ENCODE assay signal across 17 cellular contexts in genomic region chr21:29626787-29627470, GRCh38.
"Had no signal": no experiment of that assay in that cellular context is flagged by ENCODE, and none has a peak within 500 bp of the region (broad histone marks: within the 10 kb centered on the region; RNA-seq: fewer than 3 reads in every experiment).

No MANE protein-coding gene starts in this region.

- H3K9me3 ChIP-seq: heart left ventricle, mucosa of descending colon, ovary, right atrium auricular region, suprapubic skin, thyroid gland had no signal

- H3K27ac ChIP-seq: coronary artery, heart left ventricle, ovary, right atrium auricular region, suprapubic skin, thyroid gland had no signal

- DNase-seq: effector CD4-positive, alpha-beta T cell; endodermal cell; erythroblast; heart left ventricle; hippocampal formation; left colon; mammary epithelial cell; mucosa of descending colon; natural killer cell; ovary; small intestine; stimulated activated CD4-positive, alpha-beta T cell treated with anti-CD3 and anti-CD28 coated beads, Interleukin-12 subunit alpha, Interleukin-12 subunit beta, amount 100 ng/mL, for 4 hours; stimulated activated naive CD4-positive, alpha-beta T cell treated with Interleukin-2 at 50 U/mL for 16 hours; thyroid gland had no signal

- H3K4me3 ChIP-seq: coronary artery, heart left ventricle, mucosa of descending colon, ovary, right atrium auricular region, suprapubic skin, thyroid gland had no signal

- ATAC-seq: heart left ventricle, left colon, mucosa of descending colon, natural killer cell had no signal

- H3K4me1 ChIP-seq: heart left ventricle, right atrium auricular region, suprapubic skin, thyroid gland had no signal

- H3K27me3 ChIP-seq: heart left ventricle, ovary, right atrium auricular region, suprapubic skin, thyroid gland had no signal

- H3K36me3 ChIP-seq: heart left ventricle, ovary, right atrium auricular region, suprapubic skin, thyroid gland had no signal
